In genomic region chr18:14978962-14979535, GRCh38 we compare ENCODE assay signal across 8 cellular contexts.
DNase-seq lines count a peak whose midpoint lies in the region; ATAC-seq and TF ChIP-seq lines count a peak whose summit lies in the region.

No MANE protein-coding gene starts in this region.

- H3K9me3 ChIP-seq in PC-3 (ENCODE audit: low read length) = no peaks in the 10 kb centered on the region

- H3K4me3 ChIP-seq in PC-3 (ENCODE audit: low read length) = no peak overlapping the region

- H3K9ac ChIP-seq in PC-3 (ENCODE audit: low read length) = no peak overlapping the region

- H3K4me1 Mint-ChIP-seq in activated CD4-positive, alpha-beta memory T cell treated with anti-CD3 and anti-CD28 coated beads for 36 hours (ENCODE audit: low read depth) = no peaks in the 10 kb centered on the region
- H3K4me1 Mint-ChIP-seq in activated CD4-positive, alpha-beta memory T cell treated with anti-CD3 and anti-CD28 coated beads, Interleukin-2, amount 10 ng/mL, durations not matched to agents 7 days and 5 days = no peaks in the 10 kb centered on the region
- H3K4me1 Mint-ChIP-seq in activated naive CD4-positive, alpha-beta T cell treated with anti-CD3 and anti-CD28 coated beads, Interleukin-2, amount 10 ng/mL, durations not matched to agents 7 days and 5 days = no peaks in the 10 kb centered on the region

- no peaks in the 10 kb centered on the region for H3K79me2 ChIP-seq in PC-3 (ENCODE audit: low read length)

- H3K4me1 ChIP-seq in PC-3 (ENCODE audit: insufficient read depth, low read length) = peaks cover 32% of the 10 kb centered on the region

- no peaks in the 10 kb centered on the region for H3K36me3 Mint-ChIP-seq in activated CD4-positive, alpha-beta memory T cell treated with anti-CD3 and anti-CD28 coated beads for 36 hours
- no peaks in the 10 kb centered on the region for H3K36me3 Mint-ChIP-seq in activated CD4-positive, alpha-beta memory T cell treated with anti-CD3 and anti-CD28 coated beads, Interleukin-2, amount 10 ng/mL, durations not matched to agents 7 days and 5 days (ENCODE audit: low read depth)
- no peaks in the 10 kb centered on the region for H3K36me3 Mint-ChIP-seq in activated naive CD4-positive, alpha-beta T cell treated with anti-CD3 and anti-CD28 coated beads, Interleukin-2, amount 10 ng/mL, durations not matched to agents 7 days and 5 days

- peak; percentile 78 for TF ChIP-seq CTCF in PC-3 (conservative IDR thresholded peaks at IDR 0.05; ENCODE audit: low read depth, low read length)

- peak; percentile 46 for DNase-seq in activated CD4-positive, alpha-beta memory T cell treated with anti-CD3 and anti-CD28 coated beads for 36 hours
- no peak for DNase-seq in activated CD4-positive, alpha-beta memory T cell treated with anti-CD3 and anti-CD28 coated beads, Interleukin-2, amount 10 ng/mL, durations not matched to agents 7 days and 5 days
- DNase-seq in PC-3 (peak; percentile 79), fibroblast of gingiva (ENCODE audit: low read depth) (peak; percentile 63), stromal cell of bone marrow (ENCODE audit: low read depth) (peak; percentile 62), NK-92 (lab: John Stamatoyannopoulos, UW; ENCODE audit: unreplicated experiment) (no peak)
- no peak for DNase-seq in activated naive CD4-positive, alpha-beta T cell treated with anti-CD3 and anti-CD28 coated beads, Interleukin-2, amount 10 ng/mL, durations not matched to agents 7 days and 5 days

- peak; percentile 16; the same call in 1 of the 2 replicates for ATAC-seq in PC-3
- ATAC-seq in GM21786 (IDR thresholded peaks at IDR 0.05; ENCODE audit: unreplicated experiment) = no peak

- BruUV-seq in PC-3 (replicated peaks; lab: Mats Ljungman, UMichigan) = no TSS peak

- CTCF ChIA-PET in activated CD4-positive, alpha-beta memory T cell treated with anti-CD3 and anti-CD28 coated beads for 36 hours (lab: Charles Lee) = interaction anchor here (0.5 to 0.8 kb wide), 4 partner anchors 10 to 990 kb away, joined by 3 read pairs; no protein-coding TSS in a partner anchor
- CTCF ChIA-PET in activated CD4-positive, alpha-beta memory T cell treated with anti-CD3 and anti-CD28 coated beads, Interleukin-2, amount 10 ng/mL, durations not matched to agents 7 days and 5 days (lab: Charles Lee) = no interaction called here
- CTCF ChIA-PET in PC-3 (lab: Charles Lee) = no interaction called here
- CTCF ChIA-PET in activated naive CD4-positive, alpha-beta T cell treated with anti-CD3 and anti-CD28 coated beads, Interleukin-2, amount 10 ng/mL, durations not matched to agents 7 days and 5 days (lab: Charles Lee) = no interaction called here

- intact Hi-C loops in activated CD4-positive, alpha-beta memory T cell treated with anti-CD3 and anti-CD28 coated beads for 36 hours (cut with micrococcal nuclease) = no loop called here
- intact Hi-C loops in PC-3 (cut with micrococcal nuclease) = no loop called here

- peak overlapping the region; percentile 59 for H2AFZ ChIP-seq in PC-3 (ENCODE audit: low read length)

- H3K4me2 ChIP-seq in PC-3 (ENCODE audit: low read length) = no peak overlapping the region

- H3K27ac ChIP-seq in PC-3 (ENCODE audit: low read length) = no peak overlapping the region

- H4K20me1 ChIP-seq in PC-3 (ENCODE audit: low read length) = no peaks in the 10 kb centered on the region

- peaks cover 6% of the 10 kb centered on the region for H3K27me3 Mint-ChIP-seq in activated CD4-positive, alpha-beta memory T cell treated with anti-CD3 and anti-CD28 coated beads for 36 hours
- H3K27me3 Mint-ChIP-seq in activated CD4-positive, alpha-beta memory T cell treated with anti-CD3 and anti-CD28 coated beads, Interleukin-2, amount 10 ng/mL, durations not matched to agents 7 days and 5 days = no peaks in the 10 kb centered on the region
- no peaks in the 10 kb centered on the region for H3K27me3 Mint-ChIP-seq in activated naive CD4-positive, alpha-beta T cell treated with anti-CD3 and anti-CD28 coated beads, Interleukin-2, amount 10 ng/mL, durations not matched to agents 7 days and 5 days

- H3K27me3 ChIP-seq in PC-3 (ENCODE audit: low read length) = no peaks in the 10 kb centered on the region

- POLR2A ChIA-PET in activated CD4-positive, alpha-beta memory T cell treated with anti-CD3 and anti-CD28 coated beads for 36 hours (lab: Charles Lee) = no interaction called here
- POLR2A ChIA-PET in activated CD4-positive, alpha-beta memory T cell treated with anti-CD3 and anti-CD28 coated beads, Interleukin-2, amount 10 ng/mL, durations not matched to agents 7 days and 5 days (lab: Charles Lee) = no interaction called here
- POLR2A ChIA-PET in PC-3 (lab: Charles Lee; ENCODE audit: unreplicated experiment) = no interaction called here

- no peaks in the 10 kb centered on the region for H3K9me2 ChIP-seq in PC-3 (replicated peaks; ENCODE audit: low read length)

- H3K27ac Mint-ChIP-seq in activated CD4-positive, alpha-beta memory T cell treated with anti-CD3 and anti-CD28 coated beads for 36 hours = no peak overlapping the region
- H3K27ac Mint-ChIP-seq in activated CD4-positive, alpha-beta memory T cell treated with anti-CD3 and anti-CD28 coated beads, Interleukin-2, amount 10 ng/mL, durations not matched to agents 7 days and 5 days = no peak overlapping the region
- H3K27ac Mint-ChIP-seq in activated naive CD4-positive, alpha-beta T cell treated with anti-CD3 and anti-CD28 coated beads, Interleukin-2, amount 10 ng/mL, durations not matched to agents 7 days and 5 days = no peak overlapping the region

- no peak overlapping the region for H3K4me3 Mint-ChIP-seq in activated CD4-positive, alpha-beta memory T cell treated with anti-CD3 and anti-CD28 coated beads for 36 hours
- H3K4me3 Mint-ChIP-seq in activated CD4-positive, alpha-beta memory T cell treated with anti-CD3 and anti-CD28 coated beads, Interleukin-2, amount 10 ng/mL, durations not matched to agents 7 days and 5 days = no peak overlapping the region
- H3K4me3 Mint-ChIP-seq in activated naive CD4-positive, alpha-beta T cell treated with anti-CD3 and anti-CD28 coated beads, Interleukin-2, amount 10 ng/mL, durations not matched to agents 7 days and 5 days = no peak overlapping the region

- no peaks in the 10 kb centered on the region for H3F3A ChIP-seq in PC-3 (ENCODE audit: low read length, unreplicated experiment)

- no peaks in the 10 kb centered on the region for H3K9me3 Mint-ChIP-seq in activated CD4-positive, alpha-beta memory T cell treated with anti-CD3 and anti-CD28 coated beads for 36 hours
- H3K9me3 Mint-ChIP-seq in activated CD4-positive, alpha-beta memory T cell treated with anti-CD3 and anti-CD28 coated beads, Interleukin-2, amount 10 ng/mL, durations not matched to agents 7 days and 5 days = no peaks in the 10 kb centered on the region
- no peaks in the 10 kb centered on the region for H3K9me3 Mint-ChIP-seq in activated naive CD4-positive, alpha-beta T cell treated with anti-CD3 and anti-CD28 coated beads, Interleukin-2, amount 10 ng/mL, durations not matched to agents 7 days and 5 days

- no peaks in the 10 kb centered on the region for H3K36me3 ChIP-seq in PC-3 (ENCODE audit: low read depth, low read length)

Comparison
In these comparisons a context has a peak if more than half of its experiments do, and no peak if none do; other contexts are left out.
1. DNase-seq: peak in activated CD4-positive, alpha-beta memory T cell treated with anti-CD3 and anti-CD28 coated beads for 36 hours (single experiment), PC-3 (single experiment), fibroblast of gingiva (single experiment) and stromal cell of bone marrow (single experiment); none in activated CD4-positive, alpha-beta memory T cell treated with anti-CD3 and anti-CD28 coated beads, Interleukin-2, amount 10 ng/mL, durations not matched to agents 7 days and 5 days (single experiment), NK-92 (single experiment) and activated naive CD4-positive, alpha-beta T cell treated with anti-CD3 and anti-CD28 coated beads, Interleukin-2, amount 10 ng/mL, durations not matched to agents 7 days and 5 days (single experiment).